In the genomic region with DNA sequence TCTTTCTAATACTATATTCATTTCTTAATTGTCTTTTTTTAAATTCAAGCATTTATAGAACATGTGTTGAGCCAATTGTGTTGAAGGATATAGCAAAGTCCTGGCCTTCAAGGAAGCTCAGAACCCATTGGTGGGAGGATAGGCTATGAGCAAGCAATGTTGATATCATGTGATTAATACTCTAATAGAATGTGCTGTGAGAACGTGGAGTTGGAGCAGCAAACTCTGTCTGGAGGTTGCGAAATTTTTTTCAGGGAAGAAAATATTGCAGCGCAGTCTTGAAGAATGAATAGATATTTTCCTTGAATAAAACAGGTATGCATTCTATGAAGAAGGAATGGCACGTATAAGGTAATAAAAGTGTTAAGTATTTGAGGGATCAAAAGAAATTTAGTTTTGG, we compare ENCODE assay signal across 24 cellular contexts.
DNase-seq lines count a peak whose midpoint lies in the region; ATAC-seq, FAIRE-seq and TF ChIP-seq lines count a peak whose summit lies in the region.
"Had no signal": no experiment of that assay in that cellular context is flagged by ENCODE, and none has a peak within 500 bp of the region (broad histone marks: within the 10 kb centered on the region; RNA-seq: fewer than 3 reads in every experiment).

No MANE protein-coding gene starts in this region.

- no peak overlapping the region for H3K4me2 ChIP-seq in HepG2 (ENCODE audit: low read depth, low read length)
- H3K4me2 ChIP-seq: A549; BLaER1 treated with 17β-estradiol and CSF1 and Interleukin-3, amounts not matched to agents 10 nM and 100 nM had no signal

- no peak for TF ChIP-seq RAD21 in HepG2 (CRISPR knock-in tag; IDR thresholded peaks at IDR 0.05)

- H3K36me3 Mint-ChIP-seq in T-helper 2 cell treated with Interferon-gamma antibody and Interleukin-4, amounts not matched to agents 5 μg/mL and 100 μg/mL, for 36 hours (ENCODE audit: low read depth), result no peaks in the 10 kb centered on the region
- H3K36me3 Mint-ChIP-seq: CD8-positive, alpha-beta T cell had no signal

- no peak for TF ChIP-seq POLR2A in HepG2 (IDR thresholded peaks at IDR 0.05; ENCODE audit: insufficient read depth in 1 of 2, low read depth in 2 of 2, low read length in 2 of 2)
- TF ChIP-seq POLR2A in right lobe of liver (IDR thresholded peaks at IDR 0.05), result no peak

- no peak for TF ChIP-seq CTCF in HepG2 (CRISPR knock-in tag; IDR thresholded peaks at IDR 0.05)
- no peak for TF ChIP-seq CTCF in right lobe of liver (IDR thresholded peaks at IDR 0.05)
- no peak for TF ChIP-seq CTCF in fibroblast of mammary gland (conservative IDR thresholded peaks at IDR 0.05; ENCODE audit: control insufficient read depth, insufficient read depth, low read depth, low read length)
- no peak for TF ChIP-seq CTCF in colonic mucosa (IDR thresholded peaks at IDR 0.05)

- POLR2A ChIA-PET in HepG2 (lab: Yijun Ruan, JAX), result no interaction called here

- no peak overlapping the region for H3K4me3 ChIP-seq in HepG2 (replicated peaks in 1 of 3; ENCODE audit: insufficient read depth in 1 of 3, low read depth in 2 of 3, low read length in 3 of 3)
- H3K4me3 ChIP-seq in right lobe of liver, result no peak overlapping the region
- no peak overlapping the region for H3K4me3 ChIP-seq in fibroblast of mammary gland (ENCODE audit: control insufficient read depth, low read depth, low read length)
- no peak overlapping the region for H3K4me3 ChIP-seq in colonic mucosa
- H3K4me3 ChIP-seq: A549; BLaER1 treated with 17β-estradiol and CSF1 and Interleukin-3, amounts not matched to agents 10 nM and 100 nM had no signal

- H3K27me3 Mint-ChIP-seq in T-helper 2 cell treated with Interferon-gamma antibody and Interleukin-4, amounts not matched to agents 5 μg/mL and 100 μg/mL, for 36 hours (ENCODE audit: low read depth), result no peaks in the 10 kb centered on the region
- H3K27me3 Mint-ChIP-seq: B cell; CD4-positive, alpha-beta T cell had no signal

- H3K9ac ChIP-seq in HepG2 (ENCODE audit: insufficient read depth, low read depth, low read length) (no peak overlapping the region), colonic mucosa (ENCODE audit: low read depth in 2 of 2, low read length in 2 of 2) (no peak overlapping the region)
- H3K9ac ChIP-seq: BLaER1 treated with 17β-estradiol and CSF1 and Interleukin-3, amounts not matched to agents 10 nM and 100 nM had no signal

- H3K27me3 ChIP-seq in HepG2 (ENCODE audit: control insufficient read depth in 1 of 2, insufficient read depth in 2 of 2, low read length in 2 of 2), result no peaks in the 10 kb centered on the region
- H3K27me3 ChIP-seq in right lobe of liver, result no peaks in the 10 kb centered on the region
- no peaks in the 10 kb centered on the region for H3K27me3 ChIP-seq in colonic mucosa
- H3K27me3 ChIP-seq: BLaER1 treated with 17β-estradiol and CSF1 and Interleukin-3, amounts not matched to agents 10 nM and 100 nM had no signal

- H3K9me3 Mint-ChIP-seq in T-helper 2 cell treated with Interferon-gamma antibody and Interleukin-4, amounts not matched to agents 5 μg/mL and 100 μg/mL, for 36 hours, result no peaks in the 10 kb centered on the region

- H3K27ac Mint-ChIP-seq in T-helper 2 cell treated with Interferon-gamma antibody and Interleukin-4, amounts not matched to agents 5 μg/mL and 100 μg/mL, for 36 hours, result no peak overlapping the region
- H3K27ac Mint-ChIP-seq: B cell; CD4-positive, alpha-beta T cell; CD8-positive, alpha-beta T cell had no signal

- 13% methylated on average over 4 of the region's 4 CpGs for WGBS in HepG2 (ENCODE audit: low lambda C conversion rate)
- 66% methylated on average over 4 of the region's 4 CpGs for WGBS in right lobe of liver (ENCODE audit: insufficient coverage, low coverage, low lambda C conversion rate, missing lambda C conversion rate)

- H4K20me1 ChIP-seq in HepG2 (ENCODE audit: insufficient read depth, low read length), result no peaks in the 10 kb centered on the region
- H4K20me1 ChIP-seq: BLaER1 treated with 17β-estradiol and CSF1 and Interleukin-3, amounts not matched to agents 10 nM and 100 nM had no signal

- FAIRE-seq in HepG2 (lab: Jason Lieb, UNC), result no peak
- FAIRE-seq: A549, GM12891, GM19239 had no signal

- BruUV-seq in HepG2 (replicated peaks; lab: Mats Ljungman, UMichigan), result no TSS peak

- no peaks in the 10 kb centered on the region for H3K4me1 Mint-ChIP-seq in T-helper 2 cell treated with Interferon-gamma antibody and Interleukin-4, amounts not matched to agents 5 μg/mL and 100 μg/mL, for 36 hours (ENCODE audit: low read depth)
- H3K4me1 Mint-ChIP-seq: B cell had no signal

- CTCF ChIA-PET in HepG2 (lab: Yijun Ruan, JAX; ENCODE audit: low intra/inter-chr PET ratio, low total read pairs), result no interaction called here

- in situ Hi-C loops in HepG2 (cut with HindIII; ENCODE audit: extremely low pct_ligation_motif_present, low pct_unique_long_range_greater_than_20kb), result no loop called here

- H3K36me3 ChIP-seq in HepG2 (replicated peaks in 1 of 2; ENCODE audit: control insufficient read depth in 1 of 2, insufficient read depth in 2 of 2, low read length in 2 of 2) (no peaks in the 10 kb centered on the region), right lobe of liver (no peaks in the 10 kb centered on the region), colonic mucosa (no peaks in the 10 kb centered on the region)
- H3K36me3 ChIP-seq: BLaER1 treated with 17β-estradiol and CSF1 and Interleukin-3, amounts not matched to agents 10 nM and 100 nM had no signal

- no peak overlapping the region for H2AFZ ChIP-seq in HepG2 (ENCODE audit: low read length)

- H3K79me2 ChIP-seq in HepG2 (ENCODE audit: insufficient read depth, low read length), result no peaks in the 10 kb centered on the region

- DNase-seq in HepG2 (ENCODE audit: low spot score) (no peak), right lobe of liver (no peak), amniotic epithelial cell (ENCODE audit: low read depth) (peak; percentile 86), fibroblast of mammary gland (ENCODE audit: low read depth) (peak; percentile 41), colonic mucosa (no peak)
- DNase-seq in T-helper 2 cell treated with Interferon-gamma antibody and Interleukin-4, amounts not matched to agents 5 μg/mL and 100 μg/mL, for 36 hours (ENCODE audit: low spot score), result no peak
- DNase-seq: AML-193; Caco-2; Calu3; CD4-positive, alpha-beta T cell; CD8-positive, alpha-beta T cell; DMS53; DMS79; DND-41; EL; GDM1 had no signal

- intact Hi-C loops in HepG2 (cut with micrococcal nuclease; ENCODE audit: unreplicated experiment) (no loop called here), right lobe of liver (cut with DNase I) (no loop called here), colonic mucosa (cut with DNase I) (no loop called here)

- H3K4me1 ChIP-seq in HepG2 (ENCODE audit: insufficient read depth, low read length), result no peaks in the 10 kb centered on the region
- H3K4me1 ChIP-seq in right lobe of liver, result no peaks in the 10 kb centered on the region
- no peaks in the 10 kb centered on the region for H3K4me1 ChIP-seq in colonic mucosa
- H3K4me1 ChIP-seq: A549; BLaER1 treated with 17β-estradiol and CSF1 and Interleukin-3, amounts not matched to agents 10 nM and 100 nM; Caco-2 had no signal

- no peak for TF ChIP-seq EP300 in HepG2 (IDR thresholded peaks at IDR 0.05; ENCODE audit: low read depth in 2 of 2, low read length in 2 of 2)
- no peak for TF ChIP-seq EP300 in HepG2 (CRISPR knock-in tag; IDR thresholded peaks at IDR 0.05; ENCODE audit: borderline replicate concordance)

- no peak overlapping the region for H3K4me3 Mint-ChIP-seq in T-helper 2 cell treated with Interferon-gamma antibody and Interleukin-4, amounts not matched to agents 5 μg/mL and 100 μg/mL, for 36 hours
- H3K4me3 Mint-ChIP-seq: B cell; CD4-positive, alpha-beta T cell; CD8-positive, alpha-beta T cell had no signal

- no peak for ATAC-seq in HepG2
- no peak for ATAC-seq in right lobe of liver
- ATAC-seq in HG03039 (IDR thresholded peaks at IDR 0.05; ENCODE audit: unreplicated experiment), result no peak
- ATAC-seq: A549; CD8-positive, alpha-beta T cell had no signal

- no peaks in the 10 kb centered on the region for H3K9me3 ChIP-seq in HepG2 (ENCODE audit: low read length)
- no peaks in the 10 kb centered on the region for H3K9me3 ChIP-seq in right lobe of liver
- no peaks in the 10 kb centered on the region for H3K9me3 ChIP-seq in colonic mucosa
- H3K9me3 ChIP-seq: Caco-2 had no signal

- H3K27ac ChIP-seq in HepG2 (ENCODE audit: extremely low read length, insufficient read depth, low read length) (no peak overlapping the region), right lobe of liver (no peak overlapping the region), colonic mucosa (no peak overlapping the region)
- H3K27ac ChIP-seq: 22Rv1; A549; BLaER1 treated with 17β-estradiol and CSF1 and Interleukin-3, amounts not matched to agents 10 nM and 100 nM; C4-2B had no signal

TF ChIP-seq in HepG2, 621 proteins besides CTCF, POLR2A, EP300 and RAD21:
- TF ChIP-seq MAFG (CRISPR knock-in tag; IDR thresholded peaks at IDR 0.05), result no peak
- TF ChIP-seq CEBPB (IDR thresholded peaks at IDR 0.05; ENCODE audit: borderline replicate concordance, low read depth, low read length), result 0 out of 2 replicates have a peak, but pooled peaks have one; percentile 14

Comparison
In these comparisons a context has a peak if more than half of its experiments do, and no peak if none do; other contexts are left out.
1. DNase-seq: peak in amniotic epithelial cell (single experiment) and fibroblast of mammary gland (single experiment); none in HepG2 (single experiment), right lobe of liver (0 of 3), T-helper 2 cell treated with Interferon-gamma antibody and Interleukin-4, amounts not matched to agents 5 μg/mL and 100 μg/mL, for 36 hours (single experiment) and colonic mucosa (single experiment).